Comparison of ENCODE assay signal across 21 cellular contexts in genomic region chr7:44274623-44274975, GRCh38.
"Had no signal": no experiment of that assay in that cellular context is flagged by ENCODE, and none has a peak within 500 bp of the region (broad histone marks: within the 10 kb centered on the region; RNA-seq: fewer than 3 reads in every experiment).

No MANE protein-coding gene starts in this region.

- H3K27ac Mint-ChIP-seq: activated CD4-positive, alpha-beta T cell treated with anti-CD3 and anti-CD28 coated beads for 36 hours; dendritic cell treated with granulocyte-macrophage colony-stimulating factor and Interleukin-4, amounts not matched to agents 40 ng/mL and 50 ng/mL, for 4 days; T-cell; WTC11 had no signal

- H3K9me3 Mint-ChIP-seq: activated naive CD8-positive, alpha-beta T cell treated with anti-CD3 and anti-CD28 coated beads, Interleukin-2, amount 50 U/mL, for 24 hours; dendritic cell treated with granulocyte-macrophage colony-stimulating factor and Interleukin-4, amounts not matched to agents 40 ng/mL and 50 ng/mL, for 4 days; nephron; T-cell; WTC11 had no signal

- H3K4me1 Mint-ChIP-seq: activated CD4-positive, alpha-beta T cell treated with anti-CD3 and anti-CD28 coated beads for 36 hours; nephron; T-cell had no signal

- H3K4me3 Mint-ChIP-seq: activated CD4-positive, alpha-beta T cell treated with anti-CD3 and anti-CD28 coated beads for 36 hours; activated naive CD8-positive, alpha-beta T cell treated with anti-CD3 and anti-CD28 coated beads, Interleukin-2, amount 50 U/mL, for 24 hours; dendritic cell treated with granulocyte-macrophage colony-stimulating factor and Interleukin-4, amounts not matched to agents 40 ng/mL and 50 ng/mL, for 4 days; nephron; T-cell; WTC11 had no signal

- H3K36me3 ChIP-seq: breast epithelium, gastrocnemius medialis, prostate gland, transverse colon had no signal

- H3K9me3 ChIP-seq: breast epithelium, gastrocnemius medialis, prostate gland, SK-N-SH, transverse colon had no signal

- H3K27ac ChIP-seq: breast epithelium, prostate gland, transverse colon had no signal

- H3K27me3 Mint-ChIP-seq: activated CD4-positive, alpha-beta T cell treated with anti-CD3 and anti-CD28 coated beads for 36 hours; activated naive CD8-positive, alpha-beta T cell treated with anti-CD3 and anti-CD28 coated beads, Interleukin-2, amount 50 U/mL, for 24 hours had no signal

- DNase-seq: activated CD4-positive, alpha-beta T cell treated with anti-CD3 and anti-CD28 coated beads, Interleukin-2, amount 50 U/mL, for 48 hours; activated naive CD4-positive, alpha-beta T cell; activated T-cell treated with anti-CD3 and anti-CD28 coated beads for 4 hours; anterior cingulate cortex; effector CD8-positive, alpha-beta T cell; SK-N-SH; stimulated activated CD4-positive, alpha-beta T cell treated with anti-CD3 and anti-CD28 coated beads, Interleukin-4, amount 100 ng/mL, for 4 hours; stimulated activated naive CD4-positive, alpha-beta T cell; T-cell; transverse colon had no signal

- H3K4me2 ChIP-seq: SK-N-SH had no signal

- H3K36me3 Mint-ChIP-seq: T-cell, WTC11 had no signal

- H3K4me1 ChIP-seq: breast epithelium, prostate gland, transverse colon had no signal

- H3K27me3 ChIP-seq: breast epithelium, gastrocnemius medialis had no signal

- H3K4me3 ChIP-seq: breast epithelium, gastrocnemius medialis, lung, prostate gland, transverse colon had no signal

- ATAC-seq: esophagus mucosa, gastrocnemius medialis, sciatic nerve, T-cell, WTC11 had no signal
